ENCODE assay signal across 31 cellular contexts in genomic region chr2:202877699-202878098, GRCh38.
"Had no signal": no experiment of that assay in that cellular context is flagged by ENCODE, and none has a peak within 500 bp of the region (broad histone marks: within the 10 kb centered on the region; RNA-seq: fewer than 3 reads in every experiment).

No MANE protein-coding gene starts in this region.

- H3K4me1 Mint-ChIP-seq: natural killer cell; nephron; neural progenitor cell; stimulated activated memory B cell treated with anti-CD40 and anti-IgM and Interleukin-4, amounts not matched to agents 10 μg/mL and 1 μg/mL and 100 μg/mL, for 72 hours; stimulated activated naive CD8-positive, alpha-beta T cell treated with anti-CD3 and anti-CD28 coated beads, Interleukin-15, amount 100 ng/mL, for 72 hours had no signal

- H3K9me3 Mint-ChIP-seq: natural killer cell; nephron; neural progenitor cell; stimulated activated memory B cell treated with anti-CD40 and anti-IgM and Interleukin-4, amounts not matched to agents 10 μg/mL and 1 μg/mL and 100 μg/mL, for 72 hours; stimulated activated naive CD8-positive, alpha-beta T cell treated with anti-CD3 and anti-CD28 coated beads, Interleukin-15, amount 100 ng/mL, for 72 hours; type B pancreatic cell had no signal

- H3K27me3 ChIP-seq: ovary, spleen, suprapubic skin, testis, tibial artery, transverse colon, upper lobe of right lung, uterus had no signal

- H2AFZ ChIP-seq: neural progenitor cell, parathyroid adenoma had no signal

- H3K27ac ChIP-seq: neural progenitor cell, ovary, parathyroid adenoma, psoas muscle, skin epidermis, spleen, suprapubic skin, testis, tibial artery, transverse colon, upper lobe of right lung, uterus had no signal

- H3K79me2 ChIP-seq: parathyroid adenoma had no signal

- H3K27ac Mint-ChIP-seq: natural killer cell; nephron; neural progenitor cell; progenitor cell of endocrine pancreas; stimulated activated memory B cell treated with anti-CD40 and anti-IgM and Interleukin-4, amounts not matched to agents 10 μg/mL and 1 μg/mL and 100 μg/mL, for 72 hours; stimulated activated naive CD8-positive, alpha-beta T cell treated with anti-CD3 and anti-CD28 coated beads, Interleukin-15, amount 100 ng/mL, for 72 hours; type B pancreatic cell had no signal

- H3K4me1 ChIP-seq: neural progenitor cell, parathyroid adenoma, psoas muscle, spleen, suprapubic skin, testis, tibial artery, transverse colon, upper lobe of right lung, uterus had no signal

- H3K36me3 ChIP-seq: ovary, uterus had no signal

- H3K27me3 Mint-ChIP-seq: stimulated activated memory B cell treated with anti-CD40 and anti-IgM and Interleukin-4, amounts not matched to agents 10 μg/mL and 1 μg/mL and 100 μg/mL, for 72 hours; stimulated activated naive CD8-positive, alpha-beta T cell treated with anti-CD3 and anti-CD28 coated beads, Interleukin-15, amount 100 ng/mL, for 72 hours; type B pancreatic cell had no signal

- H3K36me3 Mint-ChIP-seq: natural killer cell had no signal

- H3K9ac ChIP-seq: neural progenitor cell, parathyroid adenoma had no signal

- DNase-seq: natural killer cell; occipital lobe; ovary; posterior cingulate gyrus; psoas muscle; right cardiac atrium; spleen; stimulated activated CD4-positive, alpha-beta T cell treated with anti-CD3 and anti-CD28 coated beads, Interleukin-12 subunit alpha, Interleukin-12 subunit beta, amount 100 ng/mL, for 4 hours; stimulated activated CD4-positive, alpha-beta T cell treated with anti-CD3 and anti-CD28 coated beads, Interleukin-1b, Interleukin-23, amount 100 ng/mL, for 48 hours; stimulated activated CD4-positive, alpha-beta T cell treated with anti-CD3 and anti-CD28 coated beads, Interleukin-4, amount 100 ng/mL, for 1 hour; stimulated activated CD4-positive, alpha-beta T cell treated with anti-CD3 and anti-CD28 coated beads, Interleukin-4, amount 100 ng/mL, for 4 hours; stimulated activated CD8-positive, alpha-beta memory T cell treated with anti-CD3 and anti-CD28 coated beads, Interleukin-4, amount 100 ng/mL, for 48 hours; stimulated activated naive CD4-positive, alpha-beta T cell; stimulated activated naive CD8-positive, alpha-beta T cell treated with anti-CD3 and anti-CD28 coated beads, Interleukin-15, amount 100 ng/mL, for 72 hours; stimulated activated naive CD8-positive, alpha-beta T cell treated with anti-CD3 and anti-CD28 coated beads, Interleukin-15, Interleukin-2, amounts not matched to agents 100 U/mL and 50 U/mL, for 24 hours; substantia nigra; testis; tibial artery; transverse colon; upper lobe of right lung; uterus had no signal

- H3K4me2 ChIP-seq: neural progenitor cell, smooth muscle cell had no signal

- ATAC-seq: natural killer cell; psoas muscle; right cardiac atrium; sciatic nerve; stimulated activated memory B cell treated with anti-CD40 and anti-IgM and Interleukin-4, amounts not matched to agents 10 μg/mL and 1 μg/mL and 100 μg/mL, for 72 hours; stimulated activated naive CD8-positive, alpha-beta T cell treated with anti-CD3 and anti-CD28 coated beads, Interleukin-15, amount 100 ng/mL, for 72 hours; stimulated activated naive CD8-positive, alpha-beta T cell treated with anti-CD3 and anti-CD28 coated beads, Interleukin-15, Interleukin-2, amounts not matched to agents 100 U/mL and 50 U/mL, for 24 hours; upper lobe of right lung had no signal

- H3K4me3 Mint-ChIP-seq: natural killer cell; nephron; neural progenitor cell; stimulated activated memory B cell treated with anti-CD40 and anti-IgM and Interleukin-4, amounts not matched to agents 10 μg/mL and 1 μg/mL and 100 μg/mL, for 72 hours; stimulated activated naive CD8-positive, alpha-beta T cell treated with anti-CD3 and anti-CD28 coated beads, Interleukin-15, amount 100 ng/mL, for 72 hours; type B pancreatic cell had no signal

- H3K9me3 ChIP-seq: ovary, psoas muscle, spleen, suprapubic skin, testis, tibial artery, transverse colon, upper lobe of right lung, uterus had no signal

- H3K4me3 ChIP-seq: neural progenitor cell, ovary, psoas muscle, skin epidermis, smooth muscle cell, spleen, suprapubic skin, testis, tibial artery, transverse colon, upper lobe of right lung, uterus had no signal
